In the genomic region with DNA sequence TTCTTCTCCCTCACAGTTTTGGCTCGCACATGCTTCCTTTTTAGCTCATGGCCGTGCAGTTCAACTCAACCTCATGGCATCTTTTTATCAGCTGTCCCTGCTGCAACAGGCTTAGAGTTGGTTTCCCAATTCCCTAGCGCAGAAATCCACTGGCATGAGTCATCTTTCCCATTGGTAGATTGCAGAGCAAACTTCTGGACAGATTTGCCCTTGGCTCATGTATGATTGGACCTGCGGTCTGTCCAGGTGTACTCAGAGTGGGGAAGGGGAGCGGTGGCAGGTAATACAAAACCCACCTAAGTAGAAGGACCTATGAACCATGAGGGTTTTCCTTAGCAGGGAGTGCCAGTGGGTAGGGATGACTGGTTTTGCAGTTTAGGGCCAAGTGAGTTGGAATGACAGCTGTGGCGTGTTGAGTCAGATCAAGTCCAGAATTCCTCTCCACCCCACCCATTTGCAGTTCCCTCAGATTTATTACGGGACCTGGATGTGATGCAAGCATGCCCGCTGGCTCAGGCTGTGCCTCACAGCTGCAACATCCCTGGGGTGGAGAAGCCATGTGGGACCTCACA, we compare ENCODE assay signal across 13 cellular contexts.
DNase-seq lines count a peak whose midpoint lies in the region; ATAC-seq and TF ChIP-seq lines count a peak whose summit lies in the region.
"Had no signal": no experiment of that assay in that cellular context is flagged by ENCODE, and none has a peak within 500 bp of the region (broad histone marks: within the 10 kb centered on the region; RNA-seq: fewer than 3 reads in every experiment).

No MANE protein-coding gene starts in this region.

- H3K14ac ChIP-seq in H9 (ENCODE audit: insufficient read depth, low read length) = no peak overlapping the region

- no peak overlapping the region for H3K56ac ChIP-seq in H9 (ENCODE audit: insufficient read length, low read depth, low read length)

- H3K18ac ChIP-seq in H9 (ENCODE audit: insufficient read length, low read depth, low read length) = no peak overlapping the region

- H3K9ac ChIP-seq in H9 (ENCODE audit: extremely low read depth, insufficient read length, low read length) = no peak overlapping the region

- peaks cover 2% of the 10 kb centered on the region in 2 experiments; a peak in 1 of 4 replicates for H3K4me1 Mint-ChIP-seq in H9

- H3K36me3 Mint-ChIP-seq in H9 (ENCODE audit: insufficient read depth in 1 of 3, low read depth in 3 of 3) = no peaks in the 10 kb centered on the region

- DNase-seq in AG20443 (ENCODE audit: low spot score) (peak; percentile 91), SW480 (ENCODE audit: low spot score) (peak; percentile 95), fibroblast of villous mesenchyme (ENCODE audit: low read depth) (peak; percentile 98), psoas muscle (peak; percentile 84 to 91), cerebellum (ENCODE audit: low spot score) (no peak), GF-D8 (lab: John Stamatoyannopoulos, UW) (no peak), H9 (no peak), NCI-H526 treated with DMSO at 0.1 percent for 48 hours (lab: John Stamatoyannopoulos, UW) (no peak)
- DNase-seq: activated CD4-positive, alpha-beta T cell treated with anti-CD3 and anti-CD28 coated beads, Interleukin-2, amount 50 U/mL, for 4 hours; amygdala; C1 segment of cervical spinal cord; NCI-H1417 treated with DMSO at 0.1 percent for 48 hours had no signal

- H2BK20ac ChIP-seq in H9 (ENCODE audit: low read depth, low read length, poor library complexity, severe bottlenecking) = no peak overlapping the region

- H4K8ac ChIP-seq in H9 (replicated peaks; ENCODE audit: insufficient read length, low read depth, low read length) = no peak overlapping the region

- TF ChIP-seq CTCF in fibroblast of villous mesenchyme (IDR thresholded peaks at IDR 0.05; ENCODE audit: insufficient read depth, low read depth, low read length) = no peak
- TF ChIP-seq CTCF in psoas muscle (IDR thresholded peaks at IDR 0.05) = no peak
- TF ChIP-seq CTCF in H9 (conservative IDR thresholded peaks at IDR 0.05) = no peak

- H4K91ac ChIP-seq in H9 (ENCODE audit: insufficient read length, low read depth, low read length) = no peak overlapping the region

- no peaks in the 10 kb centered on the region for H3K27me3 ChIP-seq in psoas muscle (ENCODE audit: insufficient read depth in 3 of 3, low read length in 2 of 3)
- no peaks in the 10 kb centered on the region for H3K27me3 ChIP-seq in H9 (ENCODE audit: insufficient read depth, low read length)

- H2BK12ac ChIP-seq in H9 (ENCODE audit: insufficient read length, low read depth, low read length) = no peak overlapping the region

- no peak overlapping the region for H3K4me3 Mint-ChIP-seq in H9

- H3K4me3 ChIP-seq in fibroblast of villous mesenchyme (ENCODE audit: low read depth, low read length) (no peak overlapping the region), psoas muscle (no peak overlapping the region)

- H3K4me2 ChIP-seq in H9 (ENCODE audit: insufficient read depth, insufficient read length, low read length) = no peak overlapping the region

- H2BK5ac ChIP-seq in H9 (ENCODE audit: insufficient read length, low read length) = no peak overlapping the region

- no peaks in the 10 kb centered on the region for H3K27me3 Mint-ChIP-seq in H9 (ENCODE audit: low read depth)
- H3K27me3 Mint-ChIP-seq: progenitor cell of endocrine pancreas had no signal

- H3K27ac ChIP-seq in psoas muscle = peak overlapping the region; percentile 92
- no peak overlapping the region for H3K27ac ChIP-seq in H9 (ENCODE audit: insufficient read length, low read depth, low read length)

- no peak overlapping the region for H3K23ac ChIP-seq in H9 (ENCODE audit: insufficient read length, low read depth, low read length)

- no peak overlapping the region for H3K27ac Mint-ChIP-seq in H9
- H3K27ac Mint-ChIP-seq: progenitor cell of endocrine pancreas had no signal

- H2BK120ac ChIP-seq in H9 (ENCODE audit: low read depth, low read length, poor library complexity, severe bottlenecking) = no peak overlapping the region

- no peak overlapping the region for H3T11ph ChIP-seq in H9 (ENCODE audit: low read length)

- no peaks in the 10 kb centered on the region for H3K79me1 ChIP-seq in H9 (ENCODE audit: insufficient read depth, low read depth, low read length, poor library complexity, severe bottlenecking)

- no peak overlapping the region for H2BK15ac ChIP-seq in H9 (ENCODE audit: low read depth, low read length)

- H3K9me3 Mint-ChIP-seq in H9 = no peaks in the 10 kb centered on the region

- no peak overlapping the region for H3K4ac ChIP-seq in H9 (ENCODE audit: low read depth, low read length)

- H3K9me3 ChIP-seq in psoas muscle = no peaks in the 10 kb centered on the region
- no peaks in the 10 kb centered on the region for H3K9me3 ChIP-seq in H9 (ENCODE audit: control insufficient read depth, low read depth, low read length)

- no peaks in the 10 kb centered on the region for H3K79me2 ChIP-seq in H9 (ENCODE audit: insufficient read depth, low read length)

- ATAC-seq in psoas muscle = peak; percentile 94 to 97 (median 96)

- no peaks in the 10 kb centered on the region for H3K36me3 ChIP-seq in psoas muscle (ENCODE audit: insufficient read depth in 1 of 2, low read depth in 1 of 2)

- no peaks in the 10 kb centered on the region for H4K20me1 ChIP-seq in H9 (ENCODE audit: control insufficient read depth, insufficient read depth, insufficient read length)

- no peak overlapping the region for H4K5ac ChIP-seq in H9 (ENCODE audit: insufficient read length, low read depth, low read length)

- H2AK5ac ChIP-seq in H9 (ENCODE audit: insufficient read length, low read length) = no peak overlapping the region

- intact Hi-C loops in psoas muscle (cut with DNase I) = loop anchor here in 1 of 2 donors (1.0 to 5.0 kb wide), 3 partner anchors 64 to 918 kb away; a partner anchor contains a TSS

- peaks cover 15% of the 10 kb centered on the region for H3K4me1 ChIP-seq in psoas muscle
- H3K4me1 ChIP-seq in H9 (ENCODE audit: insufficient read depth, low read length) = no peaks in the 10 kb centered on the region

- no peaks in the 10 kb centered on the region for H3K23me2 ChIP-seq in H9 (ENCODE audit: insufficient read length, low read depth, low read length, poor library complexity, severe bottlenecking)

- 21 to 32% (median 22%) methylated on average over 8 of the region's 8 CpGs for WGBS in psoas muscle, 3 donors
- no CpG with 5 or more reads among the region's 8 CpGs for WGBS in H9 (ENCODE audit: extremely low coverage, insufficient read length, low lambda C conversion rate)

- H2AFZ ChIP-seq in H9 (ENCODE audit: low read length) = no peak overlapping the region

Comparison
In these comparisons a context has a peak if more than half of its experiments do, and no peak if none do; other contexts are left out.
1. DNase-seq: peak in AG20443 (single experiment), SW480 (single experiment), fibroblast of villous mesenchyme (single experiment) and psoas muscle (2 of 2); none in cerebellum (single experiment), GF-D8 (single experiment), H9 (single experiment) and NCI-H526 treated with DMSO at 0.1 percent for 48 hours (single experiment).